14 cellular contexts compared by ENCODE assay signal in genomic region chr4:103150677-103151076, GRCh38. TPM values are rescaled to one million over a fixed set of nuclear protein-coding genes. Genes with fewer than 3 reads are reported as not detected.
DNase-seq lines count a peak whose midpoint lies in the region; ATAC-seq and TF ChIP-seq lines count a peak whose summit lies in the region.
"Had no signal": no experiment of that assay in that cellular context is flagged by ENCODE, and none has a peak within 500 bp of the region (broad histone marks: within the 10 kb centered on the region; RNA-seq: fewer than 3 reads in every experiment).

No MANE protein-coding gene starts in this region.

- H3K36me3 ChIP-seq in adipocyte (ENCODE audit: control insufficient read depth, insufficient read depth, low read length, severe bottlenecking), result no peaks in the 10 kb centered on the region
- H3K36me3 ChIP-seq in HAP-1 (replicated peaks), result peaks cover 53% of the 10 kb centered on the region
- H3K36me3 ChIP-seq: left ventricle myocardium inferior, pancreas had no signal

- ATAC-seq in GM21528 (IDR thresholded peaks at IDR 0.05; ENCODE audit: low FRiP score, unreplicated experiment) (no peak), GM19023 (IDR thresholded peaks at IDR 0.05; ENCODE audit: unreplicated experiment) (no peak)
- ATAC-seq: activated CD8-positive, alpha-beta memory T cell treated with anti-CD3 and anti-CD28 coated beads, Interleukin-2, amount 10 ng/mL, durations not matched to agents 7 days and 5 days; pancreas; T-helper 17 cell had no signal

- H3K4me1 ChIP-seq in adipocyte (ENCODE audit: control insufficient read depth, insufficient read depth, low read length) (no peaks in the 10 kb centered on the region), HAP-1 (no peaks in the 10 kb centered on the region)
- H3K4me1 ChIP-seq: left ventricle myocardium inferior, pancreas had no signal

- no peak for TF ChIP-seq CTCF in AG10803 (conservative IDR thresholded peaks at IDR 0.05; ENCODE audit: low read length)

- in situ Hi-C loops in HAP-1 (cut with MboI; ENCODE audit: low sequenced_read_pairs), result no loop called here

- H3K4me3 ChIP-seq in AG10803 (ENCODE audit: low read length) (no peak overlapping the region), adipocyte (ENCODE audit: low read length) (no peak overlapping the region), HAP-1 (no peak overlapping the region)
- H3K4me3 ChIP-seq: left ventricle myocardium inferior, pancreas had no signal

- no peaks in the 10 kb centered on the region for H3K27me3 ChIP-seq in adipocyte (replicated peaks; ENCODE audit: control insufficient read depth, insufficient read depth, low read length)
- no peaks in the 10 kb centered on the region for H3K27me3 ChIP-seq in HAP-1 (ENCODE audit: low read depth)
- H3K27me3 ChIP-seq: pancreas had no signal

- H3K9me3 ChIP-seq in adipocyte (ENCODE audit: control insufficient read depth, low read length) (peaks cover 2% of the 10 kb centered on the region), HAP-1 (no peaks in the 10 kb centered on the region)
- H3K9me3 ChIP-seq: left ventricle myocardium inferior, pancreas had no signal

- no peak overlapping the region for H3K9ac ChIP-seq in adipocyte (ENCODE audit: low read length)

- DNase-seq in AG10803 (ENCODE audit: low read depth) (peak; percentile 25), HT1080 (ENCODE audit: low read depth) (peak; percentile 74), adipocyte (ENCODE audit: low read depth) (peak; percentile 32), iris pigment epithelial cell (ENCODE audit: low read depth) (peak; percentile 69), NCI-H2107 (lab: John Stamatoyannopoulos, UW) (no peak), HAP-1 (ENCODE audit: low spot score in 2 of 2) (no peak)
- DNase-seq: activated CD8-positive, alpha-beta memory T cell treated with anti-CD3 and anti-CD28 coated beads, Interleukin-2, amount 10 ng/mL, durations not matched to agents 7 days and 5 days; left ventricle myocardium inferior; NCI-H2029; pancreas; stimulated activated naive CD4-positive, alpha-beta T cell; T-helper 17 cell had no signal

RNA-seq across cellular contexts. Expression of gene CENPE, which starts 47.5 kb away (rescaled TPM):
- 24.0 and 24.4 TPM in 2 replicates for total RNA-seq in HT1080 (2014; rRNA removed; shearing (Covaris generic))
- polyA plus RNA-seq in HT1080 (2015; cell fraction: cytosol; rRNA removed), result 10.3 and 15.1 TPM in 2 replicates
- 36.2 and 41.9 TPM in 2 replicates for polyA plus RNA-seq in HT1080 (2015; cell fraction: nucleus; rRNA removed)

RNA-seq across cellular contexts. Expression of gene BDH2, which starts 51.0 kb away (rescaled TPM):
- total RNA-seq in HT1080 (2014; rRNA removed; shearing (Covaris generic)), result 22.7 and 23.4 TPM in 2 replicates
- 18.2 and 21.7 TPM in 2 replicates for polyA plus RNA-seq in HT1080 (2015; cell fraction: cytosol; rRNA removed)
- 32.6 and 36.3 TPM in 2 replicates for polyA plus RNA-seq in HT1080 (2015; cell fraction: nucleus; rRNA removed)

Comparison
In these comparisons a context has a peak if more than half of its experiments do, and no peak if none do; other contexts are left out.
1. DNase-seq: peak in AG10803 (single experiment), HT1080 (single experiment), adipocyte (single experiment) and iris pigment epithelial cell (single experiment); none in NCI-H2107 (single experiment) and HAP-1 (0 of 2).